Comparison of ENCODE assay signal across 1 cellular context in the genomic region with DNA sequence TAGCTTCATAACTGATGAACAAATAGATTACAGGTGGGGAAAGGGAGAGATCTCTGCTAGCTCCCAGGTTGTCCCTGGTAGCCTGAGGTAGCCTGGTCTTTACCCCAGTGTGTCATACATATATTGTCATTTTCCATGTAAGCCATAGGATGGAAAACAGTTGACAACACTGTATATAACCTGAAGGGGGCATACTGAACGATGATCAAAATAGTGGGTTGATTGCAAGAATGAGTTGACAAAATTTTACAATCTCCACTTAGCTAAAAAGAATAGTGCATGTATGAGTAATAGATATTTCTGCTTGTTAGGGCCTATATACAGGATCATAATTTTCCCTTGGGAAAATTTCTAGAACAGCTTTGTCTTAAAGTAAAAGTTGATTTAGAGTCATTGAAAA.
TF ChIP-seq lines count a peak whose summit lies in the region.

No MANE protein-coding gene starts in this region.

TF ChIP-seq in Ishikawa, 13 proteins besides CTCF, POLR2A, EP300 and RAD21 (continued from another document):
- TF ChIP-seq, protein P1, sequence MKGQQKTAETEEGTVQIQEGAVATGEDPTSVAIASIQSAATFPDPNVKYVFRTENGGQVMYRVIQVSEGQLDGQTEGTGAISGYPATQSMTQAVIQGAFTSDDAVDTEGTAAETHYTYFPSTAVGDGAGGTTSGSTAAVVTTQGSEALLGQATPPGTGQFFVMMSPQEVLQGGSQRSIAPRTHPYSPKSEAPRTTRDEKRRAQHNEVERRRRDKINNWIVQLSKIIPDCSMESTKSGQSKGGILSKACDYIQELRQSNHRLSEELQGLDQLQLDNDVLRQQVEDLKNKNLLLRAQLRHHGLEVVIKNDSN (IDR thresholded peaks at IDR 0.05): no peak
- TF ChIP-seq EGR1 (IDR thresholded peaks at IDR 0.05) (no peak), NFIC (IDR thresholded peaks at IDR 0.05) (no peak), FOXM1 (IDR thresholded peaks at IDR 0.05; ENCODE audit: borderline replicate concordance, low read depth) (no peak), TAF1 (IDR thresholded peaks at IDR 0.05; ENCODE audit: low read depth) (no peak), TCF12 (IDR thresholded peaks at IDR 0.05; ENCODE audit: low read depth) (no peak), ZBTB7A (IDR thresholded peaks at IDR 0.05; ENCODE audit: low read depth) (no peak), CEBPB (IDR thresholded peaks at IDR 0.05) (no peak), YY1 (IDR thresholded peaks at IDR 0.05; ENCODE audit: low read depth) (no peak)
- TF ChIP-seq, protein P2, sequence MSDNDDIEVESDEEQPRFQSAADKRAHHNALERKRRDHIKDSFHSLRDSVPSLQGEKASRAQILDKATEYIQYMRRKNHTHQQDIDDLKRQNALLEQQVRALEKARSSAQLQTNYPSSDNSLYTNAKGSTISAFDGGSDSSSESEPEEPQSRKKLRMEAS (IDR thresholded peaks at IDR 0.05): no peak
